In the genomic region with DNA sequence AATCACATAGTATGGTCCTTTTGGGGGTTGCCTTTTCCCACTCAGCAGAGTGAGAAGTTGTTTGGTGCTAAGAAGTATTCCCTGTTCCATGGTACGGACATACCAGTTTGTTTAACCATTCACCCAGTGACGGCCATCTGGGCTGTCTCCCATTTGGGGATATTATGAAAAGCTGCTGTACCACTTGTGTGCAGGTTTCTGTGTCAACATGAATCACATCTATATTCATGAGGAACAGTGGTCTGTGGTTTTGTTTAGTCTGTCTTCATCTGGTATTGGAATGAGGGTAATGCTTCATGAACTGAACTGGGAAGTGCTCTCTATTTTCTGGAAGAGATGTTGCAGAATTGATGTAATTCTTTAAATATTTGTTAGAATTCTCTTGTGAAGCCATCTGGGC, we compare ENCODE assay signal across 16 cellular contexts.
DNase-seq lines count a peak whose midpoint lies in the region; ATAC-seq and TF ChIP-seq lines count a peak whose summit lies in the region.
"Had no signal": no experiment of that assay in that cellular context is flagged by ENCODE, and none has a peak within 500 bp of the region (broad histone marks: within the 10 kb centered on the region; RNA-seq: fewer than 3 reads in every experiment).

No MANE protein-coding gene starts in this region.

- H3K4me1 Mint-ChIP-seq in HFFc6 (ENCODE audit: low read depth): peaks cover 10% of the 10 kb centered on the region
- peaks cover 5 to 14% (median 8%) of the 10 kb centered on the region in 4 donors for H3K4me1 Mint-ChIP-seq in CD4-positive, alpha-beta memory T cell

- DNase-seq in BJ (ENCODE audit: low read depth) (peak; percentile 85), HFFc6 (peak; percentile 73), astrocyte of the spinal cord (ENCODE audit: low read depth, low spot score) (peak; percentile 87), kidney tubule cell (ENCODE audit: low spot score) (peak; percentile 99), AML-193 (lab: John Stamatoyannopoulos, UW) (no peak)
- no peak for DNase-seq in CD4-positive, alpha-beta memory T cell
- DNase-seq: activated CD4-positive, alpha-beta T cell treated with anti-CD3 and anti-CD28 coated beads, Interleukin-2, amount 50 U/mL, for 48 hours; Caco-2; effector CD8-positive, alpha-beta T cell; NCI-H2081; OCI-M1; stimulated activated CD4-positive, alpha-beta T cell treated with anti-CD3 and anti-CD28 coated beads, Interleukin-4, amount 100 ng/mL, for 1 hour; stimulated activated naive CD8-positive, alpha-beta T cell treated with anti-CD3 and anti-CD28 coated beads, Interleukin-15, amount 100 ng/mL, for 72 hours had no signal

- CTCF ChIA-PET in BJ (lab: Yijun Ruan, JAX): no interaction called here
- CTCF ChIA-PET in CD4-positive, alpha-beta memory T cell (lab: Charles Lee; ENCODE audit: partially characterized antibody): no interaction called here

- peaks cover 2% of the 10 kb centered on the region; the same call in 1 of the 2 replicates for H3K27me3 ChIP-seq in BJ (ENCODE audit: control insufficient read depth, insufficient read depth, low read length)
- no peaks in the 10 kb centered on the region for H3K27me3 ChIP-seq in CD4-positive, alpha-beta memory T cell (ENCODE audit: insufficient read depth, low read length)

- H3K4me1 ChIP-seq in CD4-positive, alpha-beta memory T cell (ENCODE audit: insufficient read depth, low read length): peaks cover 6% of the 10 kb centered on the region
- H3K4me1 ChIP-seq: Caco-2 had no signal

- in situ Hi-C loops in astrocyte of the spinal cord (cut with HindIII; ENCODE audit: low sequenced_read_pairs): no loop called here

- H3K27ac Mint-ChIP-seq in HFFc6: no peak overlapping the region; the same call in 1 of the 2 replicates
- peak overlapping the region in 1 of 7 donors; percentile 27 for H3K27ac Mint-ChIP-seq in CD4-positive, alpha-beta memory T cell
- H3K27ac Mint-ChIP-seq: activated naive CD8-positive, alpha-beta T cell; stimulated activated naive CD8-positive, alpha-beta T cell treated with anti-CD3 and anti-CD28 coated beads, Interleukin-15, amount 100 ng/mL, for 72 hours had no signal

- no peak overlapping the region for H3K4me3 ChIP-seq in BJ (ENCODE audit: low read depth, low read length)
- H3K4me3 ChIP-seq in astrocyte of the spinal cord (ENCODE audit: low read depth, low read length): no peak overlapping the region
- no peak overlapping the region for H3K4me3 ChIP-seq in CD4-positive, alpha-beta memory T cell (ENCODE audit: low read length in 2 of 2)

- TF ChIP-seq CTCF in BJ (IDR thresholded peaks at IDR 0.05; ENCODE audit: insufficient read depth, low read depth, low read length) (no peak), HFFc6 (IDR thresholded peaks at IDR 0.05) (no peak), astrocyte of the spinal cord (IDR thresholded peaks at IDR 0.05; ENCODE audit: low read depth, low read length) (no peak)

- intact Hi-C loops in CD4-positive, alpha-beta memory T cell (cut with micrococcal nuclease): no loop called here

- ATAC-seq in GM18511 (IDR thresholded peaks at IDR 0.05; ENCODE audit: unreplicated experiment): no peak
- no peak for ATAC-seq in HG03342 (IDR thresholded peaks at IDR 0.05; ENCODE audit: unreplicated experiment)
- ATAC-seq: stimulated activated naive CD8-positive, alpha-beta T cell treated with anti-CD3 and anti-CD28 coated beads, Interleukin-15, amount 100 ng/mL, for 72 hours had no signal

- no peak overlapping the region for H3K27ac ChIP-seq in CD4-positive, alpha-beta memory T cell (ENCODE audit: low read depth, low read length)

- POLR2A ChIA-PET in BJ (lab: Charles Lee): no interaction called here
- POLR2A ChIA-PET in CD4-positive, alpha-beta memory T cell (lab: Charles Lee; ENCODE audit: partially characterized antibody): no interaction called here

- H3K9me3 ChIP-seq in CD4-positive, alpha-beta memory T cell (ENCODE audit: control insufficient read depth in 1 of 2, low read length in 2 of 2): no peaks in the 10 kb centered on the region
- H3K9me3 ChIP-seq: Caco-2 had no signal

- peaks cover 10% of the 10 kb centered on the region for H3K27me3 Mint-ChIP-seq in HFFc6 (ENCODE audit: insufficient read depth)
- H3K27me3 Mint-ChIP-seq in CD4-positive, alpha-beta memory T cell: no peaks in the 10 kb centered on the region
- H3K27me3 Mint-ChIP-seq: activated naive CD8-positive, alpha-beta T cell; stimulated activated naive CD8-positive, alpha-beta T cell treated with anti-CD3 and anti-CD28 coated beads, Interleukin-15, amount 100 ng/mL, for 72 hours had no signal

- H3K9me3 Mint-ChIP-seq in HFFc6: peaks cover 17% of the 10 kb centered on the region; the same call in 1 of the 2 replicates
- H3K9me3 Mint-ChIP-seq in CD4-positive, alpha-beta memory T cell: peaks cover 0 to 9% (median 5%) of the 10 kb centered on the region in 8 donors

- H3K36me3 ChIP-seq in BJ (ENCODE audit: control insufficient read depth, insufficient read depth, low read length): no peaks in the 10 kb centered on the region
- H3K36me3 ChIP-seq in CD4-positive, alpha-beta memory T cell (ENCODE audit: insufficient read depth, low read length): no peaks in the 10 kb centered on the region

- H3K4me3 Mint-ChIP-seq in HFFc6: no peak overlapping the region
- no peak overlapping the region for H3K4me3 Mint-ChIP-seq in CD4-positive, alpha-beta memory T cell
- H3K4me3 Mint-ChIP-seq: activated naive CD8-positive, alpha-beta T cell; stimulated activated naive CD8-positive, alpha-beta T cell treated with anti-CD3 and anti-CD28 coated beads, Interleukin-15, amount 100 ng/mL, for 72 hours had no signal

- H3K36me3 Mint-ChIP-seq in HFFc6 (ENCODE audit: low read depth): peaks cover 12% of the 10 kb centered on the region; the same call in 1 of the 2 replicates
- no peaks in the 10 kb centered on the region for H3K36me3 Mint-ChIP-seq in CD4-positive, alpha-beta memory T cell

Comparison
In these comparisons a context has a peak if more than half of its experiments do, and no peak if none do; other contexts are left out.
1. DNase-seq: peak in BJ (single experiment), HFFc6 (single experiment), astrocyte of the spinal cord (single experiment) and kidney tubule cell (single experiment); none in CD4-positive, alpha-beta memory T cell (0 of 5) and AML-193 (0 of 2).